In the genomic region with DNA sequence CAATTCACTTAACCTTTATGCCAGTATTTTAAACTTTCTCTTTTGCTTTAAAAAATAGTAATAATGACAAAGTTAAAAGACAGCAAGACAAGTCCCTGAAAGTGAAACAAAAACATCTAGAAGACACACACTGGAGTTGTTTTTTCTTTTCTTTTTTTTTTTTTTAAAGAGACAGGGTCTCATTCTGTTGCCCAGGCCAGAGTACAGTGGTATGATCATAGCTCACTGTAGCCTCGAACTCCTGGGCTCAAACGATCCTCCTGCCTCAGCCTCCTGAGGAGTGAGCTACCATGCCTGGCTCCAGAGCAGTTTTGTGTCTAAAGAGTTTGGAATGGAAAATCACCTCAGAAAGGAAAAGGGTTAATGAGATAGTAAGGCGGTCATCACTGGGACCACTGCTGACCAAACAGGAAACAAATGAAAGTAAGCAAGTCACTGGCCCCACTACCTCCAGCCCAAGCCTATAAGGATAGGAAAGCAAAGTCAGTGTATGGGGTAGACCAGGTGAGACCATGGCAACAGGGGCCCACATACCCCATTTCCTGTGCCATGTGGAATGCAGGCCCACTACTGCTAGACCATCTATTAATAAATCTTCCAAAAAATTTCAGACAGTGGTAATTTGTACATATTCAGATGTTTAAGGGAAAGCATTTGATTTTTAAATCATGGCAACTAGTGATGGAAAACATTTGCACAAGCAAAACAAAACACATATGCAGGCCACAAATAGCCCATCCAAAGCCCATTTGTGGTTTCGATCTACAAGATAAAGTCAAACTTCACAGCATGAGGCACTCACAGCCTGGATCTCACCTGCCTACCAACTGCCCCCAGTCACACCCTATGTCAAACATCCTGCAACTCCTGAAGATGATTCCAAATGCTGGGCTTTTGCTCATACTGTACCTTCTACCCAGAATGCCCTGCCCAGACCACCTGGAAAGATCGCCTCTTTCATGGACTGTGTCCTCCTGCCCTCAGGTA, we compare ENCODE assay signal across 8 cellular contexts.
DNase-seq lines count a peak whose midpoint lies in the region; ATAC-seq lines count a peak whose summit lies in the region.

No MANE protein-coding gene starts in this region.

- peaks cover 26% of the 10 kb centered on the region for H3K36me3 Mint-ChIP-seq in activated CD8-positive, alpha-beta T cell treated with anti-CD3 and anti-CD28 coated beads, Interleukin-2, amount 10 ng/mL, durations not matched to agents 7 days and 5 days (ENCODE audit: low read depth)

- ATAC-seq in HG02938 (IDR thresholded peaks at IDR 0.05; ENCODE audit: unreplicated experiment) = peak; percentile 80
- ATAC-seq in activated CD8-positive, alpha-beta T cell treated with anti-CD3 and anti-CD28 coated beads, Interleukin-2, amount 10 ng/mL, durations not matched to agents 7 days and 5 days = peak; percentile 70
- no peak for ATAC-seq in left lobe of liver

- peaks cover 28% of the 10 kb centered on the region for H3K4me1 Mint-ChIP-seq in activated CD8-positive, alpha-beta T cell treated with anti-CD3 and anti-CD28 coated beads, Interleukin-2, amount 10 ng/mL, durations not matched to agents 7 days and 5 days (ENCODE audit: low read depth)

- POLR2A ChIA-PET in activated CD8-positive, alpha-beta T cell treated with anti-CD3 and anti-CD28 coated beads, Interleukin-2, amount 10 ng/mL, durations not matched to agents 7 days and 5 days (lab: Charles Lee) = no interaction called here

- peaks cover 18% of the 10 kb centered on the region for H3K9me3 Mint-ChIP-seq in activated CD8-positive, alpha-beta T cell treated with anti-CD3 and anti-CD28 coated beads, Interleukin-2, amount 10 ng/mL, durations not matched to agents 7 days and 5 days (ENCODE audit: insufficient read depth)

- peak overlapping the region; percentile 62 for H3K4me3 Mint-ChIP-seq in activated CD8-positive, alpha-beta T cell treated with anti-CD3 and anti-CD28 coated beads, Interleukin-2, amount 10 ng/mL, durations not matched to agents 7 days and 5 days

- peak; percentile 16 for DNase-seq in GM19238 (ENCODE audit: insufficient read length, low spot score)
- DNase-seq in activated CD8-positive, alpha-beta T cell treated with anti-CD3 and anti-CD28 coated beads, Interleukin-2, amount 10 ng/mL, durations not matched to agents 7 days and 5 days = no peak
- DNase-seq in renal cortical epithelial cell (ENCODE audit: low read depth) = peak; percentile 35
- DNase-seq in activated CD8-positive, alpha-beta memory T cell treated with anti-CD3 and anti-CD28 coated beads, Interleukin-2, amount 50 U/mL, for 48 hours = no peak
- DNase-seq in amygdala (lab: John Stamatoyannopoulos, UW) = no peak
- DNase-seq in left lobe of liver (ENCODE audit: low spot score) = no peak
- DNase-seq in stimulated activated CD4-positive, alpha-beta T cell treated with anti-CD3 and anti-CD28 coated beads, Interleukin-4, amount 100 ng/mL, for 1 hour = no peak

- peak overlapping the region; percentile 83 for H3K27ac Mint-ChIP-seq in activated CD8-positive, alpha-beta T cell treated with anti-CD3 and anti-CD28 coated beads, Interleukin-2, amount 10 ng/mL, durations not matched to agents 7 days and 5 days

- CTCF ChIA-PET in activated CD8-positive, alpha-beta T cell treated with anti-CD3 and anti-CD28 coated beads, Interleukin-2, amount 10 ng/mL, durations not matched to agents 7 days and 5 days (lab: Charles Lee) = no interaction called here

- H3K27me3 Mint-ChIP-seq in activated CD8-positive, alpha-beta T cell treated with anti-CD3 and anti-CD28 coated beads, Interleukin-2, amount 10 ng/mL, durations not matched to agents 7 days and 5 days (ENCODE audit: low read depth) = no peaks in the 10 kb centered on the region

Comparison
In these comparisons a context has a peak if more than half of its experiments do, and no peak if none do; other contexts are left out.
1. DNase-seq: peak in GM19238 (single experiment) and renal cortical epithelial cell (single experiment); none in activated CD8-positive, alpha-beta T cell treated with anti-CD3 and anti-CD28 coated beads, Interleukin-2, amount 10 ng/mL, durations not matched to agents 7 days and 5 days (single experiment), activated CD8-positive, alpha-beta memory T cell treated with anti-CD3 and anti-CD28 coated beads, Interleukin-2, amount 50 U/mL, for 48 hours (single experiment), amygdala (0 of 56), left lobe of liver (single experiment) and stimulated activated CD4-positive, alpha-beta T cell treated with anti-CD3 and anti-CD28 coated beads, Interleukin-4, amount 100 ng/mL, for 1 hour (single experiment).